ENCODE assay signal across 8 cellular contexts in the genomic region with DNA sequence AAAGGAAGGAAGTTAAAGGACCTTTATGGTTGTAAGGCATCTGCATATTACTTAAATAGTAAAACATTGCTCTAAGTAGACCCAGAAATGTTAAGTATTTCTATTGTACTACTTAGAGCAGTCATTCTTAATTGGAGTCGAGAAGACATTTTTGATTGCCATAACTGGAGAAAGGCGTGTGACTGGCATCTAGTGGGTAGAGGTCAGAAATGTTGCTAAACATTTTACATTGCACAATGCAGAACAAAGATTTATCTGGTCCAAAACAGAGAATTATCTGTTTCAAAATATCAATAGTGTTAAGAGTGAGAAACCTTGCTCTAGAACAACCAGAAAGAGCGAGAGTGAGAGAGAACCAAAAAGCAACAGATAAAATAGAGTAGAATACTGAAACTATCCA. TPM values are rescaled to one million over a fixed set of nuclear protein-coding genes. Genes with fewer than 3 reads are reported as not detected.
A peak's percentile ranks its signal among the peaks of the same experiment; 100 is the strongest.
DNase-seq lines count a peak whose midpoint lies in the region; ATAC-seq, FAIRE-seq and TF ChIP-seq lines count a peak whose summit lies in the region.

No MANE protein-coding gene starts in this region.

- peaks cover 0 to 7% of the 10 kb centered on the region in 2 donors for H3K4me1 ChIP-seq in left lung
- H3K4me1 ChIP-seq in thyroid gland, result no peaks in the 10 kb centered on the region

- POLR2A ChIA-PET in activated CD4-positive, alpha-beta T cell treated with anti-CD3 and anti-CD28 coated beads, Interleukin-2, amount 10 ng/mL, durations not matched to agents 7 days and 5 days (lab: Charles Lee), result no interaction called here

- no peaks in the 10 kb centered on the region for H3K36me3 Mint-ChIP-seq in activated CD4-positive, alpha-beta T cell treated with anti-CD3 and anti-CD28 coated beads, Interleukin-2, amount 10 ng/mL, durations not matched to agents 7 days and 5 days (ENCODE audit: low read depth)

- no peak overlapping the region for H3K4me3 ChIP-seq in left lung
- no peak overlapping the region for H3K4me3 ChIP-seq in thyroid gland (replicated peaks in 1 of 3)

- CTCF ChIA-PET in activated CD4-positive, alpha-beta T cell treated with anti-CD3 and anti-CD28 coated beads, Interleukin-2, amount 10 ng/mL, durations not matched to agents 7 days and 5 days (lab: Charles Lee), result no interaction called here

- 73 to 87% methylated on average over 3 of the region's 3 CpGs for WGBS in thyroid gland, 2 donors

- FAIRE-seq in H54 (lab: Jason Lieb, UNC), result no peak

- no peaks in the 10 kb centered on the region for H3K4me1 Mint-ChIP-seq in activated CD4-positive, alpha-beta T cell treated with anti-CD3 and anti-CD28 coated beads, Interleukin-2, amount 10 ng/mL, durations not matched to agents 7 days and 5 days

- H3K27me3 ChIP-seq in left lung, result no peaks in the 10 kb centered on the region
- no peaks in the 10 kb centered on the region for H3K27me3 ChIP-seq in thyroid gland

- H3K9me3 ChIP-seq in left lung (no peaks in the 10 kb centered on the region), thyroid gland (no peaks in the 10 kb centered on the region)

- TF ChIP-seq CTCF in C4-2B (conservative IDR thresholded peaks at IDR 0.05), result peak; percentile 65
- peak in 1 of 2 donors; percentile 18 for TF ChIP-seq CTCF in left lung (IDR thresholded peaks at IDR 0.05)
- TF ChIP-seq CTCF in thyroid gland (IDR thresholded peaks at IDR 0.05), result peak in 3 of 6 experiments; percentile 27 to 33 (median 27)

- H3K9me3 Mint-ChIP-seq in activated CD4-positive, alpha-beta T cell treated with anti-CD3 and anti-CD28 coated beads, Interleukin-2, amount 10 ng/mL, durations not matched to agents 7 days and 5 days, result no peaks in the 10 kb centered on the region

- DNase-seq in HCEC 1CT, result peak; percentile 33
- peak; percentile 47 for DNase-seq in activated CD4-positive, alpha-beta T cell treated with anti-CD3 and anti-CD28 coated beads, Interleukin-2, amount 10 ng/mL, durations not matched to agents 7 days and 5 days
- no peak for DNase-seq in left lung
- DNase-seq in thyroid gland, result no peak
- no peak for DNase-seq in H54 (ENCODE audit: insufficient read length, low spot score)

- ATAC-seq in left lung, result peak; percentile 81
- no peak for ATAC-seq in GM19467 (IDR thresholded peaks at IDR 0.05; ENCODE audit: unreplicated experiment)
- ATAC-seq in HG02870 (IDR thresholded peaks at IDR 0.05; ENCODE audit: unreplicated experiment), result no peak

- intact Hi-C loops in left lung (cut with DNase I), result no loop called here
- intact Hi-C loops in thyroid gland (cut with DNase I), result no loop called here

- no peak overlapping the region for H3K27ac Mint-ChIP-seq in activated CD4-positive, alpha-beta T cell treated with anti-CD3 and anti-CD28 coated beads, Interleukin-2, amount 10 ng/mL, durations not matched to agents 7 days and 5 days

- TF ChIP-seq POLR2A in thyroid gland (IDR thresholded peaks at IDR 0.05) (no peak), H54 (IDR thresholded peaks at IDR 0.05; ENCODE audit: low read depth, low read length) (no peak)

- H3K36me3 ChIP-seq in left lung, result no peaks in the 10 kb centered on the region
- no peaks in the 10 kb centered on the region for H3K36me3 ChIP-seq in thyroid gland

- peaks cover 3% of the 10 kb centered on the region for H3K27me3 Mint-ChIP-seq in activated CD4-positive, alpha-beta T cell treated with anti-CD3 and anti-CD28 coated beads, Interleukin-2, amount 10 ng/mL, durations not matched to agents 7 days and 5 days

- H3K27ac ChIP-seq in C4-2B (no peak overlapping the region), left lung (no peak overlapping the region), thyroid gland (no peak overlapping the region)

- H3K4me3 Mint-ChIP-seq in activated CD4-positive, alpha-beta T cell treated with anti-CD3 and anti-CD28 coated beads, Interleukin-2, amount 10 ng/mL, durations not matched to agents 7 days and 5 days, result no peak overlapping the region

RNA-seq across cellular contexts. Expression of gene ROCK1, which starts 23.3 kb away (rescaled TPM):
- total RNA-seq in activated CD4-positive, alpha-beta T cell treated with anti-CD3 and anti-CD28 coated beads, Interleukin-2, amount 10 ng/mL, durations not matched to agents 7 days and 5 days, result 10 to 100 TPM; 67.2 to 67.3 TPM
- total RNA-seq in left lung, result 10 to 100 TPM; 50.2 to 62.1 TPM
- total RNA-seq in thyroid gland, result 10 to 100 TPM; 45.3 to 68.9 (median 57.8) TPM

Comparison
In these comparisons a context has a peak if more than half of its experiments do, and no peak if none do; other contexts are left out.
1. DNase-seq: peak in HCEC 1CT (single experiment) and activated CD4-positive, alpha-beta T cell treated with anti-CD3 and anti-CD28 coated beads, Interleukin-2, amount 10 ng/mL, durations not matched to agents 7 days and 5 days (single experiment); none in left lung (0 of 2), thyroid gland (0 of 2) and H54 (single experiment).